ENCODE assay signal across 23 cellular contexts in the genomic region with DNA sequence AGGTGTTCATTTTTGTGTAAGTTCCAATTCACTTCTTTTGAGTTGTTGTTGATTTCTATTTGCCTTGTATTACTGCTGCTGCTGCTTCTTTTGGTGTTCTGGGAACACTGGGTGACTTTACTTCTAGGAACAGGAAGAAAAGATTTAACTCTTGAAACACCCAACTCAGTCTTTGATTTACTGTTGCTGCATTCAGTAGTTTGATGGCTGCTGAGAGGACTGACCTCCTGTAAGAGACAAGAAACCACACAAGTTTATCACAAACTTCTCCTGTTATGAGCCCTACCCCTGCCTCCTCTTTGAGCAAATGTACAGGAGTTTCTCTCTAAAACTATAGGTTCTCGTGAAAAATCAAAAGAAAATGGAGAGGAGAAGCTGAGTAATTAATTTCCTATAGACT.
DNase-seq lines count a peak whose midpoint lies in the region; ATAC-seq, FAIRE-seq and TF ChIP-seq lines count a peak whose summit lies in the region.
"Had no signal": no experiment of that assay in that cellular context is flagged by ENCODE, and none has a peak within 500 bp of the region (broad histone marks: within the 10 kb centered on the region; RNA-seq: fewer than 3 reads in every experiment).

No MANE protein-coding gene starts in this region.

- H3K4me2 ChIP-seq in DND-41 (ENCODE audit: insufficient read depth, low read length): peak overlapping the region; percentile 48
- H3K4me2 ChIP-seq: A549 had no signal

- no peaks in the 10 kb centered on the region for H3K79me2 ChIP-seq in DND-41 (ENCODE audit: insufficient read depth, low read length)

- no peak overlapping the region for H3K4me3 ChIP-seq in DND-41 (ENCODE audit: low read depth in 1 of 2, low read length in 2 of 2)
- no peak overlapping the region for H3K4me3 ChIP-seq in bronchial epithelial cell (ENCODE audit: low read depth, low read length)
- H3K4me3 ChIP-seq: A549, GM12878, GM23248 had no signal

- peak; percentile 70 for DNase-seq in DND-41
- no peak for DNase-seq in bronchial epithelial cell (ENCODE audit: low read depth)
- DNase-seq in Ammon's horn (ENCODE audit: low spot score): no peak
- DNase-seq in caudate nucleus (lab: John Stamatoyannopoulos, UW): no peak
- DNase-seq in MV-4-11 (lab: John Stamatoyannopoulos, UW): no peak
- DNase-seq: 8988T; ACHN; AML-193; C1 segment of cervical spinal cord; Calu3; CD4-positive, alpha-beta memory T cell; COR-L47; DMS153; EL; GDM1; GM23248; H7; HCEC 1CT had no signal

- peaks cover 86% of the 10 kb centered on the region for H3K4me1 ChIP-seq in DND-41 (ENCODE audit: insufficient read depth, low read length)

- TF ChIP-seq CTCF in DND-41 (IDR thresholded peaks at IDR 0.05; ENCODE audit: borderline replicate concordance, extremely low read depth, low read length, poor library complexity, severe bottlenecking) (no peak), bronchial epithelial cell (IDR thresholded peaks at IDR 0.05; ENCODE audit: insufficient read depth, low read length, severe bottlenecking) (no peak)

- no peaks in the 10 kb centered on the region for H3K36me3 ChIP-seq in DND-41 (ENCODE audit: insufficient read depth, low read length)
- no peaks in the 10 kb centered on the region for H3K36me3 ChIP-seq in KOPT-K1 (ENCODE audit: insufficient read depth, low read length)
- H3K36me3 ChIP-seq in bronchial epithelial cell (ENCODE audit: control insufficient read depth, insufficient read depth, low read length): no peaks in the 10 kb centered on the region

- peak overlapping the region; percentile 85 for H3K27ac ChIP-seq in DND-41 (ENCODE audit: low read length)
- peak overlapping the region; percentile 47 for H3K27ac ChIP-seq in KOPT-K1 (ENCODE audit: low read depth, low read length, poor library complexity, severe bottlenecking)
- H3K27ac ChIP-seq in caudate nucleus (ENCODE audit: low read depth, low read length): no peak overlapping the region
- H3K27ac ChIP-seq: A549, GM23248 had no signal

- H3K9me3 ChIP-seq in DND-41 (ENCODE audit: insufficient read depth, low read length, severe bottlenecking) (no peaks in the 10 kb centered on the region), KOPT-K1 (ENCODE audit: insufficient read depth, low read length, poor library complexity, severe bottlenecking) (no peaks in the 10 kb centered on the region)
- H3K9me3 ChIP-seq: A549 had no signal

- H3K27me3 ChIP-seq in DND-41 (ENCODE audit: insufficient read depth, low read length, poor library complexity) (no peaks in the 10 kb centered on the region), bronchial epithelial cell (ENCODE audit: control insufficient read depth, insufficient read depth, low read length) (no peaks in the 10 kb centered on the region)

- no peaks in the 10 kb centered on the region for H4K20me1 ChIP-seq in DND-41 (ENCODE audit: insufficient read depth, low read length)

- H3K9ac ChIP-seq in DND-41 (ENCODE audit: low read depth, low read length): peak overlapping the region; percentile 43
- H3K9ac ChIP-seq: GM23248 had no signal

- peak; percentile 81 for FAIRE-seq in bronchial epithelial cell (lab: Jason Lieb, UNC)
- FAIRE-seq: A549, GM12878, GM19239, H1 had no signal

- H2AFZ ChIP-seq in DND-41 (ENCODE audit: low read depth, low read length): peak overlapping the region; percentile 42; the same call in 1 of the 2 replicates
- H2AFZ ChIP-seq: GM23248 had no signal

- ATAC-seq in DND-41 (ENCODE audit: insufficient read depth, low read depth): peak; percentile 75
- ATAC-seq: A549, GM12878 had no signal
